ENCODE assay signal across 8 cellular contexts in the genomic region with DNA sequence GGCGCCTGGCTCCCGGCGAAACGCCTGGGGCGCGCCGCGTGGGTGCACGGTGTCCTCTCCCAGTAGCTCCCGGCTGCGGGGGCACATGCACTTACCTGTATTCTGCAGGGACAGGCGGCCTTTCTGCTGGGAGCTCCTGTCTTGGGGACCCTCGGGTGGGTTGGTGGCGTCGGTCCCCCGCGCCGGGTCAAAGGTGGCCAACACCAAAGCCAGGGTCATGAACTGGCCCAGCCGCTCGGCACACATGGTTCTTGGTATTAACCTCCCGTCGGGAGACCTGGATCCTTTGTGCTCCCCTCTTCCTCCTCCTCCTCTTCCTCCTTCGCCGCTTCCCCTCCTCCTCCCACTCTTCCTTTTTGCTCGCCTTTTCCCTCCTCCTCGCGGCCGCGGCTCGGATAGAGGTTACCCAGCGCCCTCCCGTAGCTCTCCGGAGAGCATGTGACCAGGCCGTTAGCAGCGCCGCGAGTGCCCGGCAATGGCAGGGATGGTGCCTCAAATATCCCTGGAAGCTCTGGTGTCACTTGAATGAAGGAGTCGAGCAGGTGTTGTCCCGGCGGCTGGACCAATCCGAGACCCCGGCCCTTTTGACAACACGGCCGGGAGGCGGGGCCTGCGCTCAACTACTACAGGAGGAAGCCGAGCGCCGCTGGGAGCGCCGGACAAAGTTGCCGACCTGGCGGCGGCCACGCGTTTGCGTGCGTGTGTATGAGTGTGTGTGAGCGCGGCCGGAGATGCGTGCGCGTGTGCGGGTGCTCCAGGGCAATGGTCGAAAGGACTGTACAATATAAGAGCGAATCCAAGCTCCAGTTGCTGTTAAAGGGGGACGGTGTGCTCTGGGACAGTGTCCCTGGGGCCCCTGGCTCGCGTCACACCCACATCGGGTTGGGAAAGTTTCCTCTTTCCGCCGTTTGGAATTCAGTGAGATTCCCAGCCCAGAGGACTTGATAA. TPM values are rescaled to one million over a fixed set of nuclear protein-coding genes. Genes with fewer than 3 reads are reported as not detected.
DNase-seq lines count a peak whose midpoint lies in the region; ATAC-seq and FAIRE-seq lines count a peak whose summit lies in the region.

Gene STC2 (minus strand): TSS at position 467 of the 948 bp plus-strand sequence. CDS start 221 bp downstream, at position 246.

- peak; percentile 73 for DNase-seq in activated CD8-positive, alpha-beta memory T cell treated with anti-CD3 and anti-CD28 coated beads for 24 hours
- no peak for DNase-seq in activated CD8-positive, alpha-beta memory T cell treated with anti-CD3 and anti-CD28 coated beads, Interleukin-2, amount 50 U/mL, for 4 hours
- DNase-seq in NCI-H187 treated with DMSO at 0.1 percent for 48 hours (lab: John Stamatoyannopoulos, UW) (peak; percentile 59), frontal cortex (ENCODE audit: low spot score in 2 of 2) (peak; percentile 62), occipital lobe (lab: John Stamatoyannopoulos, UW) (peak; percentile 26)
- peak; percentile 85 for DNase-seq in activated CD8-positive, alpha-beta memory T cell treated with anti-CD3 and anti-CD28 coated beads, Interleukin-2, amount 50 U/mL, for 48 hours

- ATAC-seq in HG02884 (IDR thresholded peaks at IDR 0.05; ENCODE audit: unreplicated experiment) (peak; percentile 51), HG02870 (IDR thresholded peaks at IDR 0.05; ENCODE audit: unreplicated experiment) (no peak)

- FAIRE-seq in frontal cortex (lab: Jason Lieb, UNC) = no peak

RNA-seq across cellular contexts. Expression of gene STC2, which starts in this region (rescaled TPM):
- total RNA-seq in frontal cortex (0.82 TPM), occipital lobe (0.31 TPM)

Comparison
In these comparisons a context has a peak if more than half of its experiments do, and no peak if none do; other contexts are left out.
1. Peak in DNase-seq in frontal cortex; RNA of the gene not detected or under 1 TPM.
2. Peak in DNase-seq in occipital lobe; RNA of the gene not detected or under 1 TPM.